In the genomic region with DNA sequence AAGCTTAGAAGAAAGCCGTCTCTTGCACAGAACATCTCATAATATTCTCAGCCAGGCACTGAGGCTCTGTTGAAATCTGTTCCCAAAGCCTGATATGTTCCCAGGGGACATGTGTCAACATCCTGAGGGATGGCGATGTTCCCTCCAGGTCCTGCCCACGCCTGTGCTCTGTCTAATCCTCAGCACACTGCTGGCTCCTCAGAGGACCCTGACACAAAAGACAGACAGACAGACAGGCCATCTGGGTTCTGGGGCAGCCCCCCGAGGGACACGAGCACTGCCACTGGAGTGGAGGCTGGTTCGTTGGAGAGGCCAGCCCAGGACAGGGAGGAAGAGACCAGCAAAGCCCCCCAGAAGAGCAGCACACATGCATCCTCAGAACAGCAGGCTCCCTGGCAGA, we compare ENCODE assay signal across 17 cellular contexts. TPM values are rescaled to one million over a fixed set of nuclear protein-coding genes. Genes with fewer than 3 reads are reported as not detected.
DNase-seq lines count a peak whose midpoint lies in the region; ATAC-seq and TF ChIP-seq lines count a peak whose summit lies in the region.
"Had no signal": no experiment of that assay in that cellular context is flagged by ENCODE, and none has a peak within 500 bp of the region (broad histone marks: within the 10 kb centered on the region; RNA-seq: fewer than 3 reads in every experiment).

No MANE protein-coding gene starts in this region.

- H3K4me1 ChIP-seq in A673 (ENCODE audit: insufficient read depth, low read length, poor library complexity, severe bottlenecking) = no peaks in the 10 kb centered on the region
- peaks cover 2% of the 10 kb centered on the region for H3K4me1 ChIP-seq in right cardiac atrium (ENCODE audit: control insufficient read depth, insufficient read depth, low read length)
- H3K4me1 ChIP-seq in tibial nerve = peaks cover 0 to 40% (median 16%) of the 10 kb centered on the region in 4 donors
- H3K4me1 ChIP-seq in uterus = no peaks in the 10 kb centered on the region

- H3K4me3 ChIP-seq in A673 (ENCODE audit: low read depth, low read length, poor library complexity, severe bottlenecking) = no peak overlapping the region
- H3K4me3 ChIP-seq in right cardiac atrium (ENCODE audit: low read length) = no peak overlapping the region
- H3K4me3 ChIP-seq in tibial nerve = no peak overlapping the region
- no peak overlapping the region for H3K4me3 ChIP-seq in uterus
- H3K4me3 ChIP-seq: A549, GM23338 had no signal

- CTCF ChIA-PET in A673 (lab: Charles Lee) = no interaction called here

- no peaks in the 10 kb centered on the region for H3K9me3 Mint-ChIP-seq in endothelial cell (ENCODE audit: unreplicated experiment)
- H3K9me3 Mint-ChIP-seq: GM23338 had no signal

- peak; percentile 42 for DNase-seq in A673 (ENCODE audit: low spot score)
- DNase-seq in NCI-H2171 (lab: John Stamatoyannopoulos, UW) = peak; percentile 25
- peak in 2 of 3 donors; percentile 42 to 53 for DNase-seq in right cardiac atrium
- DNase-seq in tibial nerve (ENCODE audit: low spot score in 2 of 2) = no peak
- no peak for DNase-seq in SIG-M5 treated with dmso at 0.1 percent for 504 hours (lab: John Stamatoyannopoulos, UW; ENCODE audit: unreplicated experiment)
- DNase-seq in endothelial cell (ENCODE audit: low spot score) = no peak
- DNase-seq in uterus = no peak
- DNase-seq: CD4-positive, alpha-beta memory T cell; MV-4-11; NCI-H1417 treated with DMSO at 0.1 percent for 48 hours; NCI-H2029 treated with DMSO at 0.1 percent for 48 hours; NK-92 treated with Interleukin-12 subunit alpha and Interleukin-12 subunit beta, amount 100 ng/mL, for 24 hours; OCI-M1; RPMI8226 had no signal

- BruUV-seq in A673 (replicated peaks; lab: Mats Ljungman, UMichigan) = no TSS peak

- H3K9me3 ChIP-seq in A673 (ENCODE audit: low read depth, low read length, poor library complexity, severe bottlenecking) = no peaks in the 10 kb centered on the region
- no peaks in the 10 kb centered on the region for H3K9me3 ChIP-seq in right cardiac atrium (ENCODE audit: control insufficient read depth, low read length)
- H3K9me3 ChIP-seq in tibial nerve = no peaks in the 10 kb centered on the region
- no peaks in the 10 kb centered on the region for H3K9me3 ChIP-seq in uterus
- H3K9me3 ChIP-seq: A549 had no signal

- no peaks in the 10 kb centered on the region for H3K27me3 ChIP-seq in A673 (replicated peaks; ENCODE audit: insufficient read depth, low read depth, low read length, poor library complexity)
- H3K27me3 ChIP-seq in right cardiac atrium (ENCODE audit: control insufficient read depth, insufficient read depth) = no peaks in the 10 kb centered on the region
- no peaks in the 10 kb centered on the region for H3K27me3 ChIP-seq in tibial nerve
- H3K27me3 ChIP-seq in uterus = no peaks in the 10 kb centered on the region

- TF ChIP-seq POLR2A in tibial nerve (IDR thresholded peaks at IDR 0.05) (no peak), uterus (IDR thresholded peaks at IDR 0.05) (no peak)

- no peaks in the 10 kb centered on the region for H3K36me3 ChIP-seq in A673 (ENCODE audit: insufficient read depth, low read length, poor library complexity, severe bottlenecking)
- peaks cover 0 to 56% (median 7%) of the 10 kb centered on the region in 3 donors for H3K36me3 ChIP-seq in tibial nerve
- H3K36me3 ChIP-seq in uterus = no peaks in the 10 kb centered on the region

- no peak for ATAC-seq in right cardiac atrium
- ATAC-seq: GM23338 had no signal

- H3K27ac ChIP-seq in A673 (ENCODE audit: low read depth, low read length, poor library complexity, severe bottlenecking) (no peak overlapping the region), cingulate gyrus (ENCODE audit: low read depth, low read length) (peak overlapping the region; percentile 63), right cardiac atrium (ENCODE audit: low read length) (peak overlapping the region; percentile 65), tibial nerve (no peak overlapping the region), uterus (no peak overlapping the region)

- 61% methylated on average over 6 of the region's 6 CpGs for WGBS in right cardiac atrium
- WGBS in tibial nerve, 2 donors = 89 to 91% methylated on average over 4 to 5 of the region's 6 CpGs

- TF ChIP-seq CTCF in A673 (conservative IDR thresholded peaks at IDR 0.05; ENCODE audit: low read depth, low read length) = no peak
- TF ChIP-seq CTCF in tibial nerve (IDR thresholded peaks at IDR 0.05) = no peak
- TF ChIP-seq CTCF in endothelial cell (IDR thresholded peaks at IDR 0.05; ENCODE audit: unreplicated experiment) = no peak
- TF ChIP-seq CTCF in uterus (IDR thresholded peaks at IDR 0.05) = no peak

- intact Hi-C loops in A673 (cut with micrococcal nuclease; ENCODE audit: unreplicated experiment) = no loop called here
- intact Hi-C loops in right cardiac atrium (cut with DNase I) = loop anchor here in 2 of 4 donors (5.0 kb wide), 3 partner anchors 162 to 192 kb away; no protein-coding TSS in a partner anchor
- intact Hi-C loops in uterus (cut with DNase I; ENCODE audit: low total_unique reads) = loop anchor here (5.0 kb wide), 1 partner anchor 187 kb away; no protein-coding TSS in a partner anchor

- no peaks in the 10 kb centered on the region for H3K4me1 Mint-ChIP-seq in endothelial cell (ENCODE audit: unreplicated experiment)

- peaks cover 4% of the 10 kb centered on the region for H3K36me3 Mint-ChIP-seq in endothelial cell (ENCODE audit: low read depth, unreplicated experiment)

- H3K27ac Mint-ChIP-seq in endothelial cell (ENCODE audit: unreplicated experiment) = no peak overlapping the region
- H3K27ac Mint-ChIP-seq: CD4-positive, alpha-beta memory T cell; GM23338 had no signal

- POLR2A ChIA-PET in A673 (lab: Charles Lee; ENCODE audit: low non-redundant PET) = no interaction called here

- H3K4me3 Mint-ChIP-seq in endothelial cell (ENCODE audit: unreplicated experiment) = no peak overlapping the region
- H3K4me3 Mint-ChIP-seq: CD4-positive, alpha-beta memory T cell; GM23338 had no signal

- TF ChIP-seq EP300 in tibial nerve (IDR thresholded peaks at IDR 0.05) = no peak

- H3K27me3 Mint-ChIP-seq in endothelial cell (ENCODE audit: unreplicated experiment) = peaks cover 7% of the 10 kb centered on the region
- H3K27me3 Mint-ChIP-seq: CD4-positive, alpha-beta memory T cell had no signal

RNA-seq across cellular contexts. Expression of a gene that starts 27.8 kb away (rescaled TPM):
- total RNA-seq in A673 (2021) (12.7 and 14.8 TPM in 2 replicates), right cardiac atrium (not detected), tibial nerve (not detected), endothelial cell (ENCODE audit: unreplicated experiment) (0.67 TPM), uterus (1 to 10 TPM in 1 of 4 donors, not detected in 3; 1.0 TPM)
- 0.16 TPM for polyA plus RNA-seq in right cardiac atrium
- total RNA-seq: CD4-positive, alpha-beta memory T cell had no signal
- polyA plus RNA-seq: CD4-positive, alpha-beta memory T cell had no signal

Comparison
In these comparisons a context has a peak if more than half of its experiments do, and no peak if none do; other contexts are left out.
1. DNase-seq: peak in A673 (single experiment), NCI-H2171 (single experiment) and right cardiac atrium (2 of 3); none in tibial nerve (0 of 2), SIG-M5 treated with dmso at 0.1 percent for 504 hours (single experiment), endothelial cell (single experiment) and uterus (0 of 2).
2. H3K27ac ChIP-seq: peak in cingulate gyrus (single experiment) and right cardiac atrium (single experiment); none in A673 (single experiment), tibial nerve (0 of 4) and uterus (0 of 2).